In genomic region chr4:70039928-70040327, GRCh38 we compare ENCODE assay signal across 21 cellular contexts. TPM values are rescaled to one million over a fixed set of nuclear protein-coding genes. Genes with fewer than 3 reads are reported as not detected.
"Had no signal": no experiment of that assay in that cellular context is flagged by ENCODE, and none has a peak within 500 bp of the region (broad histone marks: within the 10 kb centered on the region; RNA-seq: fewer than 3 reads in every experiment).

No MANE protein-coding gene starts in this region.

RNA-seq across cellular contexts. Expression of gene HTN1, which starts 10.3 kb away (rescaled TPM):
- total RNA-seq: activated naive CD4-positive, alpha-beta T cell treated with anti-CD3 and anti-CD28 coated beads for 36 hours; activated naive CD4-positive, alpha-beta T cell treated with anti-CD3 and anti-CD28 coated beads, Interleukin-2, amount 50 U/mL, for 72 hours; activated naive CD8-positive, alpha-beta T cell treated with anti-CD3 and anti-CD28 coated beads for 36 hours; activated naive CD8-positive, alpha-beta T cell treated with anti-CD3 and anti-CD28 coated beads, Interleukin-2, amount 10 ng/mL, durations not matched to agents 7 days and 5 days; activated T-cell treated with anti-CD3 and anti-CD28 coated beads, Interleukin-2, amount 50 U/mL, for 4 hours; activated T-cell treated with anti-CD3 and anti-CD28 coated beads, Interleukin-2, amount 50 U/mL, for 72 hours; activated T-helper 1 cell treated with anti-CD3 and anti-CD28 coated beads, Interleukin-12 subunit alpha, Interleukin-12 subunit beta, Interleukin-2, Interleukin-4 antibody, amounts not matched to agents 30 ng/mL and 10 ng/mL and 1 ng/mL, durations not matched to agents 14 hours and 24 hours and 36 hours; activated T-helper 17 cell treated with anti-CD3 and anti-CD28 coated beads, Interleukin-2, amount 50 U/mL, for 72 hours; activated T-helper 2 cell treated with anti-CD3 and anti-CD28 coated beads, Interferon-gamma antibody, Interleukin-2, Interleukin-4, amounts not matched to agents 10 μg/mL and 5 μg/mL and 100 μg/mL, durations not matched to agents 14 hours and 24 hours and 36 hours; adrenal gland; aorta; ascending aorta; astrocyte; body of pancreas; breast epithelium; bronchial epithelial cell; cardiac muscle cell; cardiac septum; cerebellum; chondrocyte had no signal
- polyA plus RNA-seq: adipose tissue, adrenal gland, aorta, cardiac muscle cell had no signal

RNA-seq across cellular contexts. Expression of gene HTN3, which starts 11.7 kb away (rescaled TPM):
- total RNA-seq: activated naive CD4-positive, alpha-beta T cell treated with anti-CD3 and anti-CD28 coated beads for 36 hours; activated naive CD4-positive, alpha-beta T cell treated with anti-CD3 and anti-CD28 coated beads, Interleukin-2, amount 50 U/mL, for 72 hours; activated naive CD8-positive, alpha-beta T cell treated with anti-CD3 and anti-CD28 coated beads for 36 hours; activated naive CD8-positive, alpha-beta T cell treated with anti-CD3 and anti-CD28 coated beads, Interleukin-2, amount 10 ng/mL, durations not matched to agents 7 days and 5 days; activated T-cell treated with anti-CD3 and anti-CD28 coated beads, Interleukin-2, amount 50 U/mL, for 4 hours; activated T-cell treated with anti-CD3 and anti-CD28 coated beads, Interleukin-2, amount 50 U/mL, for 72 hours; activated T-helper 1 cell treated with anti-CD3 and anti-CD28 coated beads, Interleukin-12 subunit alpha, Interleukin-12 subunit beta, Interleukin-2, Interleukin-4 antibody, amounts not matched to agents 30 ng/mL and 10 ng/mL and 1 ng/mL, durations not matched to agents 14 hours and 24 hours and 36 hours; activated T-helper 17 cell treated with anti-CD3 and anti-CD28 coated beads, Interleukin-2, amount 50 U/mL, for 72 hours; activated T-helper 2 cell treated with anti-CD3 and anti-CD28 coated beads, Interferon-gamma antibody, Interleukin-2, Interleukin-4, amounts not matched to agents 10 μg/mL and 5 μg/mL and 100 μg/mL, durations not matched to agents 14 hours and 24 hours and 36 hours; adrenal gland; aorta; ascending aorta; astrocyte; body of pancreas; breast epithelium; bronchial epithelial cell; cardiac muscle cell; cardiac septum; cerebellum; chondrocyte had no signal
- polyA plus RNA-seq: adipose tissue, aorta, cardiac muscle cell had no signal

RNA-seq across cellular contexts. Expression of gene STATH, which starts 44.2 kb away (rescaled TPM):
- total RNA-seq: activated naive CD4-positive, alpha-beta T cell treated with anti-CD3 and anti-CD28 coated beads for 36 hours; activated naive CD4-positive, alpha-beta T cell treated with anti-CD3 and anti-CD28 coated beads, Interleukin-2, amount 50 U/mL, for 72 hours; activated naive CD8-positive, alpha-beta T cell treated with anti-CD3 and anti-CD28 coated beads for 36 hours; activated naive CD8-positive, alpha-beta T cell treated with anti-CD3 and anti-CD28 coated beads, Interleukin-2, amount 10 ng/mL, durations not matched to agents 7 days and 5 days; activated T-cell treated with anti-CD3 and anti-CD28 coated beads, Interleukin-2, amount 50 U/mL, for 4 hours; activated T-cell treated with anti-CD3 and anti-CD28 coated beads, Interleukin-2, amount 50 U/mL, for 72 hours; activated T-helper 1 cell treated with anti-CD3 and anti-CD28 coated beads, Interleukin-12 subunit alpha, Interleukin-12 subunit beta, Interleukin-2, Interleukin-4 antibody, amounts not matched to agents 30 ng/mL and 10 ng/mL and 1 ng/mL, durations not matched to agents 14 hours and 24 hours and 36 hours; activated T-helper 17 cell treated with anti-CD3 and anti-CD28 coated beads, Interleukin-2, amount 50 U/mL, for 72 hours; activated T-helper 2 cell treated with anti-CD3 and anti-CD28 coated beads, Interferon-gamma antibody, Interleukin-2, Interleukin-4, amounts not matched to agents 10 μg/mL and 5 μg/mL and 100 μg/mL, durations not matched to agents 14 hours and 24 hours and 36 hours; adrenal gland; aorta; ascending aorta; astrocyte; body of pancreas; breast epithelium; bronchial epithelial cell; cardiac muscle cell; cardiac septum; cerebellum; chondrocyte had no signal
- polyA plus RNA-seq: adipose tissue, adrenal gland, aorta had no signal
